In genomic region chr12:127779301-127780045, GRCh38 we compare ENCODE assay signal across 19 cellular contexts.
DNase-seq lines count a peak whose midpoint lies in the region; ATAC-seq, FAIRE-seq and TF ChIP-seq lines count a peak whose summit lies in the region.
"Had no signal": no experiment of that assay in that cellular context is flagged by ENCODE, and none has a peak within 500 bp of the region (broad histone marks: within the 10 kb centered on the region; RNA-seq: fewer than 3 reads in every experiment).

No MANE protein-coding gene starts in this region.

- H3K4ac ChIP-seq in mesenchymal stem cell (ENCODE audit: low read depth in 1 of 2, low read length in 2 of 2): no peak overlapping the region

- ATAC-seq in effector memory CD8-positive, alpha-beta T cell (replicated peaks): no peak

- H3K4me3 ChIP-seq in endodermal cell (ENCODE audit: low read length) (no peak overlapping the region), mesenchymal stem cell (ENCODE audit: insufficient read depth in 1 of 2, low read depth in 1 of 2, low read length in 2 of 2) (no peak overlapping the region)

- POLR2A ChIA-PET in RWPE1 (lab: Yijun Ruan, JAX; ENCODE audit: low non-redundant PET): no interaction called here

- H4K8ac ChIP-seq in mesenchymal stem cell (ENCODE audit: low read length): no peak overlapping the region

- 73 to 79% methylated on average over 8 to 12 of the region's 12 CpGs for WGBS in endodermal cell (ENCODE audit: insufficient coverage in 1 of 2, insufficient read length in 1 of 2), 2 experiments
- 67% methylated on average over 11 of the region's 12 CpGs for WGBS in mesenchymal stem cell

- H3K9me3 ChIP-seq in endodermal cell (ENCODE audit: control insufficient read depth, low read length) (no peaks in the 10 kb centered on the region), mesenchymal stem cell (ENCODE audit: control insufficient read depth, low read length) (no peaks in the 10 kb centered on the region)

- no peaks in the 10 kb centered on the region for H3K27me3 ChIP-seq in endodermal cell (ENCODE audit: control insufficient read depth, insufficient read depth, low read length, poor library complexity, severe bottlenecking)
- H3K27me3 ChIP-seq in mesenchymal stem cell (ENCODE audit: control insufficient read depth in 1 of 2, insufficient read depth in 1 of 2, low read length in 2 of 2): no peaks in the 10 kb centered on the region

- H2BK120ac ChIP-seq in mesenchymal stem cell (ENCODE audit: low read depth, low read length): no peak overlapping the region

- no peak overlapping the region for H3K14ac ChIP-seq in mesenchymal stem cell (ENCODE audit: low read length in 2 of 2)

- TF ChIP-seq CTCF in endodermal cell (conservative IDR thresholded peaks at IDR 0.05): no peak
- no peak for TF ChIP-seq CTCF in RWPE1 (conservative IDR thresholded peaks at IDR 0.05; ENCODE audit: low read depth)

- H3K4me1 Mint-ChIP-seq in endodermal cell: peaks cover 8% of the 10 kb centered on the region
- H3K4me1 Mint-ChIP-seq in effector memory CD8-positive, alpha-beta T cell (ENCODE audit: low read depth in 2 of 2): no peaks in the 10 kb centered on the region
- H3K4me1 Mint-ChIP-seq: B cell, CD14-positive monocyte had no signal

- H3K9ac ChIP-seq in endodermal cell (ENCODE audit: extremely low read depth, low read length, poor library complexity, severe bottlenecking) (no peak overlapping the region), mesenchymal stem cell (ENCODE audit: low read length) (no peak overlapping the region)

- H3K23ac ChIP-seq in mesenchymal stem cell (ENCODE audit: low read length in 2 of 2): no peak overlapping the region

- no peak for TF ChIP-seq POLR2A in GM12892 (IDR thresholded peaks at IDR 0.05; ENCODE audit: low read depth, low read length)

- no peak overlapping the region for H3K4me3 Mint-ChIP-seq in endodermal cell
- no peak overlapping the region for H3K4me3 Mint-ChIP-seq in effector memory CD8-positive, alpha-beta T cell
- H3K4me3 Mint-ChIP-seq: B cell, CD14-positive monocyte, H9, HFFc6 had no signal

- H3K27me3 Mint-ChIP-seq in endodermal cell (ENCODE audit: insufficient read depth): no peaks in the 10 kb centered on the region
- no peaks in the 10 kb centered on the region for H3K27me3 Mint-ChIP-seq in effector memory CD8-positive, alpha-beta T cell
- H3K27me3 Mint-ChIP-seq: B cell had no signal

- CTCF ChIA-PET in RWPE1 (lab: Yijun Ruan, JAX): interaction anchor here (0.6 kb wide), 1 partner anchor 1328 kb away, joined by 9 read pairs; no protein-coding TSS in a partner anchor

- no peaks in the 10 kb centered on the region for H3K9me3 Mint-ChIP-seq in endodermal cell
- peaks cover 2 to 9% of the 10 kb centered on the region in 2 donors for H3K9me3 Mint-ChIP-seq in effector memory CD8-positive, alpha-beta T cell
- H3K9me3 Mint-ChIP-seq: H9 had no signal

- no peak overlapping the region for H2AFZ ChIP-seq in mesenchymal stem cell (ENCODE audit: low read depth, low read length)

- H3K18ac ChIP-seq in mesenchymal stem cell (ENCODE audit: low read depth in 1 of 2, low read length in 2 of 2): no peak overlapping the region

- no peak overlapping the region for H3K27ac Mint-ChIP-seq in endodermal cell
- H3K27ac Mint-ChIP-seq in effector memory CD8-positive, alpha-beta T cell: no peak overlapping the region
- H3K27ac Mint-ChIP-seq: B cell, H9, HFFc6 had no signal

- FAIRE-seq in GM12892 (lab: Jason Lieb, UNC): no peak

- H3K4me1 ChIP-seq in endodermal cell (ENCODE audit: control insufficient read depth, insufficient read depth, low read length) (no peaks in the 10 kb centered on the region), mesenchymal stem cell (ENCODE audit: control insufficient read depth, insufficient read depth, low read depth, low read length) (no peaks in the 10 kb centered on the region)

- DNase-seq in AG08395 (ENCODE audit: low spot score) (peak; percentile 40), M059J (ENCODE audit: low read depth) (peak; percentile 61), endodermal cell (peak; percentile 85), mesenchymal stem cell (peak; percentile 3), RWPE1 (ENCODE audit: low spot score) (no peak), GM12892 (ENCODE audit: insufficient read length) (no peak)
- no peak for DNase-seq in effector memory CD8-positive, alpha-beta T cell
- DNase-seq: DMS79, H9, HFFc6, KBM-7, NCI-H1092 treated with DMSO at 0.1 percent for 48 hours, NCI-H2029 treated with DMSO at 0.1 percent for 48 hours, NCI-H446 treated with DMSO at 0.1 percent for 48 hours, NCI-H526 treated with DMSO at 0.1 percent for 48 hours, OCI-M1, SHP77 had no signal

- H2BK5ac ChIP-seq in mesenchymal stem cell (ENCODE audit: low read depth, low read length, poor library complexity, severe bottlenecking): no peak overlapping the region

- no peak overlapping the region for H4K91ac ChIP-seq in mesenchymal stem cell (ENCODE audit: low read length)

- no peak overlapping the region for H2BK15ac ChIP-seq in mesenchymal stem cell (ENCODE audit: low read depth, poor library complexity, severe bottlenecking)

- H3K36me3 Mint-ChIP-seq in endodermal cell (ENCODE audit: low read depth): no peaks in the 10 kb centered on the region
- H3K36me3 Mint-ChIP-seq in effector memory CD8-positive, alpha-beta T cell (ENCODE audit: insufficient read depth): no peaks in the 10 kb centered on the region
- H3K36me3 Mint-ChIP-seq: CD14-positive monocyte had no signal

- no peak overlapping the region for H3K4me2 ChIP-seq in mesenchymal stem cell (ENCODE audit: low read length, poor library complexity, severe bottlenecking)

- no peak overlapping the region for H2AK5ac ChIP-seq in mesenchymal stem cell (ENCODE audit: low read length, severe bottlenecking)

- H3K36me3 ChIP-seq in endodermal cell (ENCODE audit: control insufficient read depth, insufficient read depth, low read length): no peaks in the 10 kb centered on the region
- H3K36me3 ChIP-seq in mesenchymal stem cell (ENCODE audit: control insufficient read depth in 1 of 2, insufficient read depth in 2 of 2, low read depth in 1 of 2, low read length in 2 of 2): no peaks in the 10 kb centered on the region

- no peaks in the 10 kb centered on the region for H3K79me1 ChIP-seq in mesenchymal stem cell (replicated peaks; ENCODE audit: low read length, poor library complexity, severe bottlenecking)

- no peak overlapping the region for H2BK12ac ChIP-seq in mesenchymal stem cell (ENCODE audit: low read length in 2 of 2)

- H3K27ac ChIP-seq in endodermal cell (ENCODE audit: low read depth, low read length): no peak overlapping the region
- no peak overlapping the region for H3K27ac ChIP-seq in mesenchymal stem cell (ENCODE audit: low read length, poor library complexity, severe bottlenecking)
- H3K27ac ChIP-seq in RWPE1: no peak overlapping the region

Comparison
In these comparisons a context has a peak if more than half of its experiments do, and no peak if none do; other contexts are left out.
1. DNase-seq: peak in AG08395 (single experiment), M059J (single experiment), endodermal cell (single experiment) and mesenchymal stem cell (single experiment); none in RWPE1 (single experiment), GM12892 (single experiment) and effector memory CD8-positive, alpha-beta T cell (0 of 3).